Comparison of ENCODE assay signal across 23 cellular contexts in genomic region chr6:83333500-83333899, GRCh38.
"Had no signal": no experiment of that assay in that cellular context is flagged by ENCODE, and none has a peak within 500 bp of the region (broad histone marks: within the 10 kb centered on the region; RNA-seq: fewer than 3 reads in every experiment).

No MANE protein-coding gene starts in this region.

- H3K27me3 Mint-ChIP-seq: activated CD4-positive, alpha-beta memory T cell treated with anti-CD3 and anti-CD28 coated beads for 36 hours; activated CD4-positive, alpha-beta T cell treated with anti-CD3 and anti-CD28 coated beads, Interleukin-2, amount 10 ng/mL, durations not matched to agents 24 days and 14 days; activated naive CD4-positive, alpha-beta T cell treated with anti-CD3 and anti-CD28 coated beads, Interleukin-2, amount 10 ng/mL, durations not matched to agents 7 days and 5 days; dendritic cell treated with granulocyte-macrophage colony-stimulating factor and Interleukin-4, amounts not matched to agents 40 ng/mL and 50 ng/mL, for 4 days had no signal

- DNase-seq: activated CD4-positive, alpha-beta memory T cell treated with anti-CD3 and anti-CD28 coated beads for 36 hours; activated CD4-positive, alpha-beta T cell treated with anti-CD3 and anti-CD28 coated beads, Interleukin-2, amount 10 ng/mL, durations not matched to agents 24 days and 14 days; activated CD4-positive, CD25-positive, alpha-beta regulatory T cell treated with anti-CD3 and anti-CD28 coated beads, Interleukin-2, amount 50 U/mL, for 72 hours; activated CD8-positive, alpha-beta memory T cell treated with anti-CD3 and anti-CD28 coated beads, Interleukin-2, amount 50 U/mL, for 4 hours; activated effector memory CD4-positive, alpha-beta T cell treated with anti-CD3 and anti-CD28 coated beads, Interleukin-2, amount 50 U/mL, for 16 hours; activated naive CD4-positive, alpha-beta T cell treated with anti-CD3 and anti-CD28 coated beads, Interleukin-2, amount 10 ng/mL, durations not matched to agents 7 days and 5 days; activated T-cell treated with anti-CD3 and anti-CD28 coated beads, Interleukin-2, amount 50 U/mL, for 1 hour; amniotic stem cell; brain microvascular endothelial cell; central memory CD4-positive, alpha-beta T cell; esophagus squamous epithelium; foreskin melanocyte; kidney glomerular epithelial cell; mesenchymal stem cell; natural killer cell; retina; sigmoid colon; stimulated activated naive CD4-positive, alpha-beta T cell; tibial artery; WERI-Rb-1 had no signal

- H3K9me3 Mint-ChIP-seq: activated CD4-positive, alpha-beta memory T cell treated with anti-CD3 and anti-CD28 coated beads for 36 hours; activated CD4-positive, alpha-beta T cell treated with anti-CD3 and anti-CD28 coated beads, Interleukin-2, amount 10 ng/mL, durations not matched to agents 24 days and 14 days; activated naive CD4-positive, alpha-beta T cell treated with anti-CD3 and anti-CD28 coated beads, Interleukin-2, amount 10 ng/mL, durations not matched to agents 7 days and 5 days; activated T-helper 1 cell treated with anti-CD3 and anti-CD28 coated beads, Interleukin-12 subunit alpha, Interleukin-12 subunit beta, Interleukin-2, Interleukin-4 antibody, amounts not matched to agents 30 ng/mL and 10 ng/mL and 1 ng/mL, durations not matched to agents 14 hours and 24 hours and 36 hours; dendritic cell treated with granulocyte-macrophage colony-stimulating factor and Interleukin-4, amounts not matched to agents 40 ng/mL and 50 ng/mL, for 4 days; natural killer cell had no signal

- H3K36me3 Mint-ChIP-seq: activated CD4-positive, alpha-beta memory T cell treated with anti-CD3 and anti-CD28 coated beads for 36 hours; activated naive CD4-positive, alpha-beta T cell treated with anti-CD3 and anti-CD28 coated beads, Interleukin-2, amount 10 ng/mL, durations not matched to agents 7 days and 5 days; natural killer cell had no signal

- H3K4me1 Mint-ChIP-seq: activated CD4-positive, alpha-beta T cell treated with anti-CD3 and anti-CD28 coated beads, Interleukin-2, amount 10 ng/mL, durations not matched to agents 24 days and 14 days; activated naive CD4-positive, alpha-beta T cell treated with anti-CD3 and anti-CD28 coated beads, Interleukin-2, amount 10 ng/mL, durations not matched to agents 7 days and 5 days; natural killer cell had no signal

- H3K4me3 Mint-ChIP-seq: activated CD4-positive, alpha-beta memory T cell treated with anti-CD3 and anti-CD28 coated beads for 36 hours; activated CD4-positive, alpha-beta T cell treated with anti-CD3 and anti-CD28 coated beads, Interleukin-2, amount 10 ng/mL, durations not matched to agents 24 days and 14 days; activated naive CD4-positive, alpha-beta T cell treated with anti-CD3 and anti-CD28 coated beads, Interleukin-2, amount 10 ng/mL, durations not matched to agents 7 days and 5 days; activated T-helper 1 cell treated with anti-CD3 and anti-CD28 coated beads, Interleukin-12 subunit alpha, Interleukin-12 subunit beta, Interleukin-2, Interleukin-4 antibody, amounts not matched to agents 30 ng/mL and 10 ng/mL and 1 ng/mL, durations not matched to agents 14 hours and 24 hours and 36 hours; dendritic cell treated with granulocyte-macrophage colony-stimulating factor and Interleukin-4, amounts not matched to agents 40 ng/mL and 50 ng/mL, for 4 days; natural killer cell had no signal

- H3K27ac Mint-ChIP-seq: activated CD4-positive, alpha-beta memory T cell treated with anti-CD3 and anti-CD28 coated beads for 36 hours; activated CD4-positive, alpha-beta T cell treated with anti-CD3 and anti-CD28 coated beads, Interleukin-2, amount 10 ng/mL, durations not matched to agents 24 days and 14 days; activated naive CD4-positive, alpha-beta T cell treated with anti-CD3 and anti-CD28 coated beads, Interleukin-2, amount 10 ng/mL, durations not matched to agents 7 days and 5 days; activated T-helper 1 cell treated with anti-CD3 and anti-CD28 coated beads, Interleukin-12 subunit alpha, Interleukin-12 subunit beta, Interleukin-2, Interleukin-4 antibody, amounts not matched to agents 30 ng/mL and 10 ng/mL and 1 ng/mL, durations not matched to agents 14 hours and 24 hours and 36 hours; dendritic cell treated with granulocyte-macrophage colony-stimulating factor and Interleukin-4, amounts not matched to agents 40 ng/mL and 50 ng/mL, for 4 days; natural killer cell had no signal

- ATAC-seq: left lobe of liver, natural killer cell had no signal
